Comparison of ENCODE assay signal across 1 cellular context in genomic region chr2:43092520-43093179, GRCh38.
TF ChIP-seq lines count a peak whose summit lies in the region.

No MANE protein-coding gene starts in this region.

TF ChIP-seq in HepG2, 621 proteins besides CTCF, POLR2A, EP300 and RAD21 (continued from another document):
- TF ChIP-seq ZGPAT (CRISPR knock-in tag; IDR thresholded peaks at IDR 0.05): 0 out of 2 replicates have a peak, but pooled peaks have one; percentile 24
- TF ChIP-seq KDM5A (IDR thresholded peaks at IDR 0.05; ENCODE audit: borderline replicate concordance, low read length): no peak
- peak; percentile 87; the same call in 1 of the 2 replicates for TF ChIP-seq ZNF292 (CRISPR knock-in tag; IDR thresholded peaks at IDR 0.05; ENCODE audit: borderline replicate concordance, low read depth)
- TF ChIP-seq ZNF740 (CRISPR knock-in tag; IDR thresholded peaks at IDR 0.05): no peak
- TF ChIP-seq ZNF331 (CRISPR knock-in tag; IDR thresholded peaks at IDR 0.05): 0 out of 2 replicates have a peak, but pooled peaks have one; percentile 47
- no peak for TF ChIP-seq WIZ (CRISPR knock-in tag; IDR thresholded peaks at IDR 0.05)
- TF ChIP-seq PAWR (CRISPR knock-in tag; IDR thresholded peaks at IDR 0.05; ENCODE audit: borderline replicate concordance): 0 out of 2 replicates have a peak, but pooled peaks have one; percentile 35
- 0 out of 2 replicates have a peak, but pooled peaks have one; percentile 6 for TF ChIP-seq FOSL2 (CRISPR knock-in tag; IDR thresholded peaks at IDR 0.05)
- TF ChIP-seq ZNF510 (CRISPR knock-in tag; IDR thresholded peaks at IDR 0.05; ENCODE audit: low read depth): no peak
- no peak for TF ChIP-seq ARHGAP35 (CRISPR knock-in tag; IDR thresholded peaks at IDR 0.05; ENCODE audit: borderline replicate concordance)
- TF ChIP-seq DRAP1 (CRISPR knock-in tag; IDR thresholded peaks at IDR 0.05): peak; percentile 23; the same call in 1 of the 2 replicates
- TF ChIP-seq NCOR1 (IDR thresholded peaks at IDR 0.05; ENCODE audit: borderline replicate concordance, low read length): peak; percentile 60; the same call in 1 of the 2 replicates
- TF ChIP-seq CBFB (CRISPR knock-in tag; IDR thresholded peaks at IDR 0.05): 0 out of 2 replicates have a peak, but pooled peaks have one; percentile 30
- TF ChIP-seq NFIC (IDR thresholded peaks at IDR 0.05; ENCODE audit: low read length): peak; percentile 46; the same call in 1 of the 2 replicates
- TF ChIP-seq RARA (CRISPR knock-in tag; IDR thresholded peaks at IDR 0.05): peak; percentile 66
- TF ChIP-seq EHMT2 (IDR thresholded peaks at IDR 0.05; ENCODE audit: borderline replicate concordance, low read depth, low read length): peak; percentile 18; the same call in 1 of the 2 replicates
- TF ChIP-seq FUBP1 (CRISPR knock-in tag; IDR thresholded peaks at IDR 0.05; ENCODE audit: borderline replicate concordance): no peak
- TF ChIP-seq ZBTB21 (CRISPR knock-in tag; IDR thresholded peaks at IDR 0.05): no peak
- peak; percentile 68; the same call in 1 of the 2 replicates for TF ChIP-seq MEIS1 (CRISPR knock-in tag; IDR thresholded peaks at IDR 0.05; ENCODE audit: borderline replicate concordance)
- no peak for TF ChIP-seq JUNB (CRISPR knock-in tag; IDR thresholded peaks at IDR 0.05; ENCODE audit: borderline replicate concordance)
- TF ChIP-seq NR2C2 (CRISPR knock-in tag; IDR thresholded peaks at IDR 0.05; ENCODE audit: borderline replicate concordance): peak; percentile 50; the same call in 1 of the 2 replicates
- no peak for TF ChIP-seq ZBTB4 (CRISPR knock-in tag; IDR thresholded peaks at IDR 0.05; ENCODE audit: borderline replicate concordance)
- TF ChIP-seq ASH2L (IDR thresholded peaks at IDR 0.05; ENCODE audit: insufficient read length, low read depth, low read length): no peak
- TF ChIP-seq SOX5 (CRISPR knock-in tag; IDR thresholded peaks at IDR 0.05; ENCODE audit: borderline replicate concordance): peak; percentile 61; the same call in 1 of the 2 replicates
- TF ChIP-seq SNRNP70 (IDR thresholded peaks at IDR 0.05; ENCODE audit: low read depth, low read length): no peak
- peak; percentile 57; the same call in 1 of the 2 replicates for TF ChIP-seq ZNF556 (CRISPR knock-in tag; IDR thresholded peaks at IDR 0.05; ENCODE audit: borderline replicate concordance)
- peak; percentile 95 for TF ChIP-seq SP5 (CRISPR knock-in tag; IDR thresholded peaks at IDR 0.05; ENCODE audit: borderline replicate concordance, low read depth)
- TF ChIP-seq DNMT1 (CRISPR knock-in tag; IDR thresholded peaks at IDR 0.05): no peak
- TF ChIP-seq NKX3-1 (CRISPR knock-in tag; IDR thresholded peaks at IDR 0.05): no peak
- no peak for TF ChIP-seq ZNF235 (CRISPR knock-in tag; IDR thresholded peaks at IDR 0.05; ENCODE audit: borderline replicate concordance)
- TF ChIP-seq AKNA (CRISPR knock-in tag; IDR thresholded peaks at IDR 0.05; ENCODE audit: borderline replicate concordance): no peak
- TF ChIP-seq ARNT (IDR thresholded peaks at IDR 0.05): no peak
- TF ChIP-seq SOX6 (IDR thresholded peaks at IDR 0.05): no peak
- TF ChIP-seq SOX6 (CRISPR knock-in tag; IDR thresholded peaks at IDR 0.05): peak; percentile 68
- TF ChIP-seq GFI1 (CRISPR knock-in tag; IDR thresholded peaks at IDR 0.05; ENCODE audit: borderline replicate concordance): peak; percentile 95
- TF ChIP-seq RNF2 (conservative IDR thresholded peaks at IDR 0.05; ENCODE audit: low read depth): no peak
- no peak for TF ChIP-seq RORA (CRISPR knock-in tag; IDR thresholded peaks at IDR 0.05)
- TF ChIP-seq TFDP1 (CRISPR knock-in tag; IDR thresholded peaks at IDR 0.05; ENCODE audit: borderline replicate concordance): no peak
- TF ChIP-seq NFIB (CRISPR knock-in tag; IDR thresholded peaks at IDR 0.05; ENCODE audit: borderline replicate concordance): no peak
- no peak for TF ChIP-seq FOXP1 (IDR thresholded peaks at IDR 0.05)
- peak; percentile 53; the same call in 1 of the 2 replicates for TF ChIP-seq FOXP1 (CRISPR knock-in tag; IDR thresholded peaks at IDR 0.05)
- TF ChIP-seq ZNF878 (CRISPR knock-in tag; IDR thresholded peaks at IDR 0.05): no peak
- TF ChIP-seq ZNF230 (CRISPR knock-in tag; IDR thresholded peaks at IDR 0.05): peak; percentile 70; the same call in 1 of the 2 replicates
- TF ChIP-seq TEAD3 (CRISPR knock-in tag; optimal IDR thresholded peaks at IDR 0.05; ENCODE audit: borderline replicate concordance): peak; percentile 66
- TF ChIP-seq GTF3A (CRISPR knock-in tag; conservative IDR thresholded peaks at IDR 0.05): 0 out of 2 replicates have a peak, but pooled peaks have one; percentile 72
- peak; percentile 42; the same call in 1 of the 2 replicates for TF ChIP-seq PITX1 (CRISPR knock-in tag; IDR thresholded peaks at IDR 0.05)
- peak; percentile 85 for TF ChIP-seq ZSCAN29 (CRISPR knock-in tag; conservative IDR thresholded peaks at IDR 0.05)
- peak; percentile 67 for TF ChIP-seq PATZ1 (CRISPR knock-in tag; IDR thresholded peaks at IDR 0.05)
- no peak for TF ChIP-seq CC2D1A (CRISPR knock-in tag; IDR thresholded peaks at IDR 0.05)
- no peak for TF ChIP-seq RAD51 (IDR thresholded peaks at IDR 0.05; ENCODE audit: borderline replicate concordance)
- TF ChIP-seq POGZ (CRISPR knock-in tag; IDR thresholded peaks at IDR 0.05): peak; percentile 50; the same call in 1 of the 2 replicates
